ENCODE assay signal across 32 cellular contexts in the genomic region with DNA sequence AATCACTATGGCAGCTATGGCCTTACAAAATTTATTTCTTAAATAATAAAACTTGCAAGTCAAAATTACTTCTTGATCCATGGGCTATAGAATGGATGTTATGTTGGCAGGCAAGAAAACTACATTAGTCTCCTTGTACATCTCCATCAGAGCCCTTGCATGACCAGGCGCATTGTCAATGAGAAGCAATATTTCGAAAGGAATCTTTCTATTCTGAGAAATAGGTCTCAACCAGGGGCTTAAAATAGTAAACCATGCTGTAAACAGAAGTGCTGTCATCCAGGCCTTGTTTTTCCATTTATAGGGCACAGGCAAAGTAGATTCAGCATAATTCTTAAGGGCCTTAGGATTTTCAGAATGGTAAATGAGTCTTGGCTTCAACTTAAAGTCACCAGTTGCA.
"Had no signal": no experiment of that assay in that cellular context is flagged by ENCODE, and none has a peak within 500 bp of the region (broad histone marks: within the 10 kb centered on the region; RNA-seq: fewer than 3 reads in every experiment).

No MANE protein-coding gene starts in this region.

- H3K4me2 ChIP-seq: KMS-11 had no signal

- ATAC-seq: activated CD8-positive, alpha-beta T cell treated with anti-CD3 and anti-CD28 coated beads for 36 hours; activated T-cell treated with anti-CD3 and anti-CD28 coated beads, Interleukin-2, amount 50 U/mL, for 72 hours; activated T-helper 17 cell treated with anti-CD3 and anti-CD28 coated beads, Interleukin-2, amount 50 U/mL, for 72 hours; PC-3 had no signal

- H3K4me1 ChIP-seq: ascending aorta, Peyer's patch had no signal

- H3K27ac ChIP-seq: ascending aorta, cardiac muscle cell, KMS-11, Peyer's patch had no signal

- H3K36me3 ChIP-seq: ascending aorta, cardiac muscle cell, Peyer's patch had no signal

- H3K9me3 ChIP-seq: ascending aorta, Peyer's patch had no signal

- H3K9ac ChIP-seq: KMS-11 had no signal

- DNase-seq: activated CD4-positive, alpha-beta T cell treated with anti-CD3 and anti-CD28 coated beads, Interleukin-2, amount 10 ng/mL, durations not matched to agents 24 days and 14 days; activated CD4-positive, alpha-beta T cell treated with anti-CD3 and anti-CD28 coated beads, Interleukin-2, amount 50 U/mL, for 4 hours; activated CD8-positive, alpha-beta T cell treated with anti-CD3 and anti-CD28 coated beads for 36 hours; activated effector memory CD4-positive, alpha-beta T cell treated with anti-CD3 and anti-CD28 coated beads, Interleukin-2, amount 50 U/mL, for 16 hours; activated naive CD4-positive, alpha-beta T cell; activated naive CD4-positive, alpha-beta T cell treated with anti-CD3 and anti-CD28 coated beads, Interleukin-2, amount 50 U/mL, for 16 hours; activated naive CD8-positive, alpha-beta T cell treated with anti-CD3 and anti-CD28 coated beads for 36 hours; activated T-cell treated with anti-CD3 and anti-CD28 coated beads, Interleukin-2, amount 50 U/mL, for 1 hour; activated T-cell treated with anti-CD3 and anti-CD28 coated beads, Interleukin-2, amount 50 U/mL, for 72 hours; amniotic stem cell; MM.1S; NCI-H1048; NCI-H1105 treated with DMSO at 0.1 percent for 48 hours; NCI-H1436; NCI-H1694; NCI-H1930; NCI-H2081 treated with DMSO at 0.1 percent for 48 hours; NCI-H226; NCI-H446 treated with DMSO at 0.1 percent for 48 hours; NCI-H524; NCI-H69; PC-3; Peyer's patch; RPMI8226; SW 1271; T-helper 1 cell; T-helper 2 cell; T-helper 9 cell had no signal

- H3K4me3 ChIP-seq: ascending aorta, cardiac muscle cell, Peyer's patch had no signal

- H3K27me3 ChIP-seq: ascending aorta, cardiac muscle cell, Peyer's patch had no signal
